In genomic region chr20:57711311-57711712, GRCh38 we compare ENCODE assay signal across 2 cellular contexts.
A peak's percentile ranks its signal among the peaks of the same experiment; 100 is the strongest.
TF ChIP-seq lines count a peak whose summit lies in the region.

No MANE protein-coding gene starts in this region.

TF ChIP-seq in HepG2, 621 proteins besides CTCF, POLR2A, EP300 and RAD21:
- no peak for TF ChIP-seq ELF1 (CRISPR knock-in tag; IDR thresholded peaks at IDR 0.05)
- no peak for TF ChIP-seq ZNF512B (CRISPR knock-in tag; IDR thresholded peaks at IDR 0.05; ENCODE audit: borderline replicate concordance)
- TF ChIP-seq NCOR1 (IDR thresholded peaks at IDR 0.05; ENCODE audit: borderline replicate concordance, low read length), result no peak
- TF ChIP-seq RELA (CRISPR knock-in tag; IDR thresholded peaks at IDR 0.05), result no peak
- TF ChIP-seq ZNF83 (CRISPR knock-in tag; IDR thresholded peaks at IDR 0.05; ENCODE audit: borderline replicate concordance), result no peak
- TF ChIP-seq DBP (CRISPR knock-in tag; IDR thresholded peaks at IDR 0.05; ENCODE audit: not compliant biosample characterization), result no peak
- TF ChIP-seq ZBTB39 (CRISPR knock-in tag; IDR thresholded peaks at IDR 0.05), result no peak
- TF ChIP-seq ZNF646 (CRISPR knock-in tag; IDR thresholded peaks at IDR 0.05), result no peak
- TF ChIP-seq ZNF205 (CRISPR knock-in tag; IDR thresholded peaks at IDR 0.05), result no peak
- no peak for TF ChIP-seq HNRNPL (IDR thresholded peaks at IDR 0.05; ENCODE audit: low read depth, low read length)

TF ChIP-seq in K562, 482 proteins besides CTCF, POLR2A, EP300 and RAD21:
- TF ChIP-seq PRDM10 (IDR thresholded peaks at IDR 0.05; ENCODE audit: partially characterized antibody) (peak; percentile 22), ZNF395 (CRISPR knock-in tag; IDR thresholded peaks at IDR 0.05) (no peak)
TF ChIP-seq in K562: peak in this region for 1.
